Comparison of ENCODE assay signal across 1 cellular context in genomic region chr5:126009566-126009965, GRCh38.
TF ChIP-seq lines count a peak whose summit lies in the region.

No MANE protein-coding gene starts in this region.

TF ChIP-seq in WTC11, 78 proteins besides CTCF, POLR2A, EP300 and RAD21 (continued from another document):
- no peak for TF ChIP-seq ZNF532 (CRISPR knock-in tag; IDR thresholded peaks at IDR 0.05; ENCODE audit: borderline replicate concordance)
- peak; percentile 74; the same call in 1 of the 2 replicates for TF ChIP-seq TEAD4 (CRISPR knock-in tag; IDR thresholded peaks at IDR 0.05)
- no peak for TF ChIP-seq E2F5 (CRISPR knock-in tag; IDR thresholded peaks at IDR 0.05)
- TF ChIP-seq ZBTB21 (CRISPR knock-in tag; IDR thresholded peaks at IDR 0.05; ENCODE audit: borderline replicate concordance), result peak; percentile 47; the same call in 1 of the 2 replicates
- TF ChIP-seq MLX (CRISPR knock-in tag; IDR thresholded peaks at IDR 0.05), result no peak
- peak; percentile 92 for TF ChIP-seq USF2 (CRISPR knock-in tag; IDR thresholded peaks at IDR 0.05)
- TF ChIP-seq TEAD1 (CRISPR knock-in tag; IDR thresholded peaks at IDR 0.05), result peak; percentile 93; the same call in 1 of the 2 replicates
- TF ChIP-seq PRRX2 (CRISPR knock-in tag; IDR thresholded peaks at IDR 0.05), result no peak
- no peak for TF ChIP-seq SMAD3 (CRISPR knock-in tag; IDR thresholded peaks at IDR 0.05; ENCODE audit: borderline replicate concordance)
- TF ChIP-seq GABPB1 (CRISPR knock-in tag; IDR thresholded peaks at IDR 0.05), result no peak
- no peak for TF ChIP-seq NR3C1 (CRISPR knock-in tag; conservative IDR thresholded peaks at IDR 0.05; ENCODE audit: low read depth)
- TF ChIP-seq E2F4 (CRISPR knock-in tag; IDR thresholded peaks at IDR 0.05; ENCODE audit: borderline replicate concordance, low read depth), result no peak
- TF ChIP-seq MXD4 (CRISPR knock-in tag; IDR thresholded peaks at IDR 0.05; ENCODE audit: borderline replicate concordance), result 0 out of 2 replicates have a peak, but pooled peaks have one; percentile 36
- TF ChIP-seq FOXJ3 (CRISPR knock-in tag; IDR thresholded peaks at IDR 0.05; ENCODE audit: borderline replicate concordance), result no peak
- peak; percentile 56; the same call in 1 of the 2 replicates for TF ChIP-seq MAX (CRISPR knock-in tag; IDR thresholded peaks at IDR 0.05)
- peak; percentile 89 for TF ChIP-seq USF1 (CRISPR knock-in tag; IDR thresholded peaks at IDR 0.05)
- 0 out of 2 replicates have a peak, but pooled peaks have one; percentile 36 for TF ChIP-seq ETV6 (CRISPR knock-in tag; IDR thresholded peaks at IDR 0.05)
- TF ChIP-seq IRF2 (CRISPR knock-in tag; IDR thresholded peaks at IDR 0.05; ENCODE audit: borderline replicate concordance, low read depth), result no peak
- peak; percentile 92 for TF ChIP-seq FOXK1 (CRISPR knock-in tag; IDR thresholded peaks at IDR 0.05)
